10 cellular contexts compared by ENCODE assay signal in the genomic region with DNA sequence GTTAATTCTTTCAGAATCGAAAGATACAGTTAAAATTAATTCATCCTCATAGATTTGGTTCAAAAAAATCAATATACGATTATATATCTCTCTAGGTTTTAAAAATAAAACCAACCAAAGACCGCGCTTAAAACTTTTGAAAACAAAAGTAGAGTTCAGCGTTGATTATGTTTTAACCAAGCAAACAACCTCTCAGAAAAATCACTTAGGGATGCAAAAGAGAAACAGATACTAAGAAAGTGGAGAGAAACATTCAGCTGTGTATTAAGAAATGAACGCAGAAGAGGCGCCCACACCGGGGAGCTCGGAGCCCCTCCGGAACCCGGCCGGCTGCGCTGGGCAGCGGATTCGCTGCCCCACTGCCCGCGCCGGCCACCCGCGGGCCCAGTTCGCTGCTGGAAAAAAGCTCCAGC. TPM values are rescaled to one million over a fixed set of nuclear protein-coding genes. Genes with fewer than 3 reads are reported as not detected.
DNase-seq lines count a peak whose midpoint lies in the region; ATAC-seq, FAIRE-seq and TF ChIP-seq lines count a peak whose summit lies in the region.
"Had no signal": no experiment of that assay in that cellular context is flagged by ENCODE, and none has a peak within 500 bp of the region (broad histone marks: within the 10 kb centered on the region; RNA-seq: fewer than 3 reads in every experiment).

No MANE protein-coding gene starts in this region.

- peaks cover 95% of the 10 kb centered on the region for H3K27me3 Mint-ChIP-seq in activated naive CD4-positive, alpha-beta T cell treated with anti-CD3 and anti-CD28 coated beads, Interleukin-2, amount 10 ng/mL, durations not matched to agents 7 days and 5 days

- H3K27ac ChIP-seq in thymus (ENCODE audit: low read depth) = no peak overlapping the region
- H3K27ac ChIP-seq in pancreas = no peak overlapping the region

- 5% methylated on average over 21 of the region's 21 CpGs for WGBS in thymus
- WGBS in pancreas, 2 donors = 10 to 11% methylated on average over 21 of the region's 21 CpGs

- no peak for TF ChIP-seq CTCF in pancreas (IDR thresholded peaks at IDR 0.05)

- intact Hi-C loops in pancreas (cut with DNase I) = no loop called here

- no peak for ATAC-seq in pancreas

- H3K4me3 ChIP-seq in thymus (ENCODE audit: low read length) (peak overlapping the region; percentile 45), pancreas (peak overlapping the region in 1 of 4 donors; percentile 56)

- peaks cover 37% of the 10 kb centered on the region for H3K4me1 Mint-ChIP-seq in activated naive CD4-positive, alpha-beta T cell treated with anti-CD3 and anti-CD28 coated beads, Interleukin-2, amount 10 ng/mL, durations not matched to agents 7 days and 5 days

- peak; percentile 42 for FAIRE-seq in TTC549 (lab: Jason Lieb, UNC)
- peak; percentile 82 for FAIRE-seq in islet of Langerhans (lab: Jason Lieb, UNC)
- no peak for FAIRE-seq in GM19239 (lab: Jason Lieb, UNC)
- no peak for FAIRE-seq in pancreas (lab: Jason Lieb, UNC)

- peaks cover 90% of the 10 kb centered on the region for H3K27me3 ChIP-seq in thymus (ENCODE audit: control insufficient read depth, insufficient read depth)
- H3K27me3 ChIP-seq in pancreas = peaks cover 7 to 71% (median 28%) of the 10 kb centered on the region in 4 donors

- H3K9me3 Mint-ChIP-seq in activated naive CD4-positive, alpha-beta T cell treated with anti-CD3 and anti-CD28 coated beads, Interleukin-2, amount 10 ng/mL, durations not matched to agents 7 days and 5 days = no peaks in the 10 kb centered on the region

- H3K9me3 ChIP-seq in thymus (ENCODE audit: control insufficient read depth) (peaks cover 7% of the 10 kb centered on the region), pancreas (no peaks in the 10 kb centered on the region)

- DNase-seq in activated naive CD4-positive, alpha-beta T cell treated with anti-CD3 and anti-CD28 coated beads, Interleukin-2, amount 10 ng/mL, durations not matched to agents 7 days and 5 days = no peak
- DNase-seq in activated naive CD4-positive, alpha-beta T cell (lab: John Stamatoyannopoulos, UW) = no peak
- DNase-seq in GM19239 (ENCODE audit: insufficient read length, low spot score) (no peak), NCI-H524 treated with DMSO at 0.1 percent for 48 hours (lab: John Stamatoyannopoulos, UW) (no peak), pancreas (no peak)
- DNase-seq: activated CD8-positive, alpha-beta memory T cell treated with anti-CD3 and anti-CD28 coated beads, Interleukin-2, amount 50 U/mL, for 48 hours; stimulated activated CD4-positive, alpha-beta T cell treated with anti-CD3 and anti-CD28 coated beads, Interleukin-4, amount 100 ng/mL, for 1 hour had no signal

- peak overlapping the region; percentile 57 for H3K4me3 Mint-ChIP-seq in activated naive CD4-positive, alpha-beta T cell treated with anti-CD3 and anti-CD28 coated beads, Interleukin-2, amount 10 ng/mL, durations not matched to agents 7 days and 5 days

- peaks cover 8% of the 10 kb centered on the region for H3K36me3 Mint-ChIP-seq in activated naive CD4-positive, alpha-beta T cell treated with anti-CD3 and anti-CD28 coated beads, Interleukin-2, amount 10 ng/mL, durations not matched to agents 7 days and 5 days

- CTCF ChIA-PET in activated naive CD4-positive, alpha-beta T cell treated with anti-CD3 and anti-CD28 coated beads, Interleukin-2, amount 10 ng/mL, durations not matched to agents 7 days and 5 days (lab: Charles Lee) = interaction anchor here (1.1 kb wide), 1 partner anchor 114 kb away, joined by 3 read pairs; no protein-coding TSS in a partner anchor

- no peak overlapping the region for H3K27ac Mint-ChIP-seq in activated naive CD4-positive, alpha-beta T cell treated with anti-CD3 and anti-CD28 coated beads, Interleukin-2, amount 10 ng/mL, durations not matched to agents 7 days and 5 days

- H3K36me3 ChIP-seq in thymus (ENCODE audit: control insufficient read depth, insufficient read depth) (no peaks in the 10 kb centered on the region), pancreas (no peaks in the 10 kb centered on the region)

- H3K4me1 ChIP-seq in thymus (ENCODE audit: control insufficient read depth, insufficient read depth, low read length) = peaks cover 6% of the 10 kb centered on the region
- peaks cover 0 to 22% (median 6%) of the 10 kb centered on the region in 3 donors for H3K4me1 ChIP-seq in pancreas

RNA-seq across cellular contexts. Expression of a gene that starts 1.4 kb away (rescaled TPM):
- polyA plus RNA-seq in thymus (0.46 TPM), pancreas (under 1 TPM; 0.12 to 0.15 TPM)
- total RNA-seq in pancreas = under 1 TPM in 2 of 6 donors, not detected in 4; 0.19 to 0.28 TPM
